Comparison of ENCODE assay signal across 1 cellular context in the genomic region with DNA sequence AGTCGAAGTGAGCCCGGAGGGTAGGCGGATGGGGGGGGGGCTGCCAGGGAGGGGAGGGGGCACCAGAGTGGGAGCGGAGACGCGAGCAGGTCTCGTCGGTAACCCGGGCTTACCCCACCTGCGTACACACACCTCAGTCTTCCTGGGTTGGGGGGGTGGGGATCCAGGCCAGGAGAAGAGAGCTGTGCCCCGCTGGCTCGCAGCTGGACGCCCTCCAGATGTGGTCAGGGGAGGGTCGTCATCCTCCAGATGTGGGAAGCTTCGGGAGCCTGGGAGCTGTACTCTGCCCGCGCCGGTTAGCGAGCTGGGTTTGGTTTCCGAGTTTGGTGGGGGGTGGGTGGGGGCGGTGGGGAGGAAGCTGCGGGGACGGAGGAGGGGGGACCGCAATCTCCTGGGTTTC.
TF ChIP-seq lines count a peak whose summit lies in the region.

No MANE protein-coding gene starts in this region.

TF ChIP-seq in HepG2, 621 proteins besides CTCF, POLR2A, EP300 and RAD21:
- 0 out of 2 replicates have a peak, but pooled peaks have one; percentile 76 for TF ChIP-seq PCBP1 (IDR thresholded peaks at IDR 0.05; ENCODE audit: borderline replicate concordance, low read depth, low read length)
- no peak for TF ChIP-seq ZNF24 (IDR thresholded peaks at IDR 0.05)
